In genomic region chr19:12789098-12789903, GRCh38 we compare ENCODE assay signal across 8 cellular contexts. TPM values are rescaled to one million over a fixed set of nuclear protein-coding genes. Genes with fewer than 3 reads are reported as not detected.
DNase-seq lines count a peak whose midpoint lies in the region; ATAC-seq and TF ChIP-seq lines count a peak whose summit lies in the region.

No MANE protein-coding gene starts in this region.

- peak overlapping the region; percentile 77 to 84 for H3K4me3 ChIP-seq in HCT116 (replicated peaks in 1 of 2; ENCODE audit: low read depth in 1 of 2, low read length in 2 of 2)

- DNase-seq in COLO668 (lab: John Stamatoyannopoulos, UW; ENCODE audit: unreplicated experiment) (peak; percentile 82), HCT116 (ENCODE audit: low read depth, low spot score) (no peak), immature natural killer cell (peak; percentile 44 to 49 (median 47)), iPS-NIHi7 (ENCODE audit: extremely low spot score) (no peak), omental fat pad (ENCODE audit: low spot score) (no peak)
- DNase-seq in activated naive CD8-positive, alpha-beta T cell treated with anti-CD3 and anti-CD28 coated beads, Interleukin-2, amount 50 U/mL, for 24 hours = peak; percentile 60
- no peak for DNase-seq in stimulated activated naive B cell treated with anti-CD40 and anti-IgM and Interleukin-4, amounts not matched to agents 10 μg/mL and 1 μg/mL and 100 μg/mL, for 72 hours

- RAD21 ChIA-PET in HCT116 (lab: Charles Lee; ENCODE audit: low non-redundant PET in 1 of 2, low total read pairs in 2 of 2, uncharacterized antibody in 2 of 2, unreplicated experiment in 2 of 2) = interaction anchor here in 1 of 2 experiments (1.2 kb wide), 1 partner anchor 10 kb away, joined by 4 read pairs; no protein-coding TSS in a partner anchor

- H3K9me3 ChIP-seq in HCT116 (ENCODE audit: control insufficient read depth in 1 of 2, insufficient read depth in 1 of 2, low read depth in 1 of 2, low read length in 2 of 2) = no peaks in the 10 kb centered on the region

- no TSS peak for BruUV-seq in HCT116 (replicated peaks; lab: Mats Ljungman, UMichigan)

- TF ChIP-seq CTCF in HCT116 (IDR thresholded peaks at IDR 0.05 in 2 of 3, conservative IDR thresholded peaks at IDR 0.05 in 1 of 3; ENCODE audit: borderline replicate concordance in 1 of 3, insufficient read depth in 1 of 3, low read depth in 2 of 3, low read length in 2 of 3) (no peak), omental fat pad (IDR thresholded peaks at IDR 0.05) (no peak)

- no peaks in the 10 kb centered on the region for H3K27me3 ChIP-seq in HCT116 (ENCODE audit: insufficient read depth, low read length)

- CTCF ChIA-PET in HCT116 (lab: Charles Lee) = interaction anchor here (1.8 to 7.4 kb wide), 2 partner anchors 13 to 23 kb away, joined by 9 to 88 read pairs; partner anchors contain the start of gene HOOK2

- H3K4me1 ChIP-seq in HCT116 (ENCODE audit: control insufficient read depth in 1 of 2, insufficient read depth in 2 of 2, low read length in 2 of 2) = peaks cover 63 to 92% of the 10 kb centered on the region in 2 experiments

- peak overlapping the region; percentile 83 for H3K4me3 Mint-ChIP-seq in activated naive CD8-positive, alpha-beta T cell treated with anti-CD3 and anti-CD28 coated beads, Interleukin-2, amount 50 U/mL, for 24 hours
- H3K4me3 Mint-ChIP-seq in immature natural killer cell = peak overlapping the region; percentile 83 to 96 (median 95)
- H3K4me3 Mint-ChIP-seq in stimulated activated naive B cell treated with anti-CD40 and anti-IgM and Interleukin-4, amounts not matched to agents 10 μg/mL and 1 μg/mL and 100 μg/mL, for 72 hours = peak overlapping the region; percentile 96 to 100

- TF ChIP-seq POLR2A in HCT116 (IDR thresholded peaks at IDR 0.05; ENCODE audit: borderline replicate concordance, extremely low read depth, insufficient read depth, insufficient read length) = no peak

- no peaks in the 10 kb centered on the region for H3K9me2 ChIP-seq in HCT116 (ENCODE audit: insufficient read depth)

- H3K27ac ChIP-seq in HCT116 (ENCODE audit: low read depth, low read length) = peak overlapping the region; percentile 96

- no peaks in the 10 kb centered on the region for H3K36me3 ChIP-seq in HCT116 (ENCODE audit: control insufficient read depth in 1 of 2, insufficient read depth in 2 of 2, low read length in 2 of 2)

- POLR2A ChIA-PET in HCT116 (lab: Charles Lee) = interaction anchor here (1.5 kb wide), 1 partner anchor 865 kb away, joined by 3 read pairs; the partner anchor contains the start of gene ZNF700

- H3K27me3 Mint-ChIP-seq in activated naive CD8-positive, alpha-beta T cell treated with anti-CD3 and anti-CD28 coated beads, Interleukin-2, amount 50 U/mL, for 24 hours = no peaks in the 10 kb centered on the region
- peaks cover 35 to 48% (median 36%) of the 10 kb centered on the region in 3 donors for H3K27me3 Mint-ChIP-seq in immature natural killer cell (ENCODE audit: low read depth in 3 of 3)
- H3K27me3 Mint-ChIP-seq in stimulated activated naive B cell treated with anti-CD40 and anti-IgM and Interleukin-4, amounts not matched to agents 10 μg/mL and 1 μg/mL and 100 μg/mL, for 72 hours = no peaks in the 10 kb centered on the region

- ATAC-seq in HCT116 (peak; percentile 3), HG02642 (IDR thresholded peaks at IDR 0.05; ENCODE audit: poor library complexity, unreplicated experiment) (no peak), omental fat pad (ENCODE audit: low FRiP score) (no peak)
- ATAC-seq in activated naive CD8-positive, alpha-beta T cell treated with anti-CD3 and anti-CD28 coated beads, Interleukin-2, amount 50 U/mL, for 24 hours = no peak
- peak in 1 of 2 donors; percentile 0 for ATAC-seq in stimulated activated naive B cell treated with anti-CD40 and anti-IgM and Interleukin-4, amounts not matched to agents 10 μg/mL and 1 μg/mL and 100 μg/mL, for 72 hours (replicated peaks)

- no peaks in the 10 kb centered on the region for H3K9me3 Mint-ChIP-seq in activated naive CD8-positive, alpha-beta T cell treated with anti-CD3 and anti-CD28 coated beads, Interleukin-2, amount 50 U/mL, for 24 hours
- no peaks in the 10 kb centered on the region for H3K9me3 Mint-ChIP-seq in immature natural killer cell
- H3K9me3 Mint-ChIP-seq in stimulated activated naive B cell treated with anti-CD40 and anti-IgM and Interleukin-4, amounts not matched to agents 10 μg/mL and 1 μg/mL and 100 μg/mL, for 72 hours = no peaks in the 10 kb centered on the region

- peaks cover 11% of the 10 kb centered on the region for H3K36me3 Mint-ChIP-seq in activated naive CD8-positive, alpha-beta T cell treated with anti-CD3 and anti-CD28 coated beads, Interleukin-2, amount 50 U/mL, for 24 hours (ENCODE audit: low read depth)
- H3K36me3 Mint-ChIP-seq in immature natural killer cell = no peaks in the 10 kb centered on the region
- peaks cover 19 to 20% of the 10 kb centered on the region in 2 donors for H3K36me3 Mint-ChIP-seq in stimulated activated naive B cell treated with anti-CD40 and anti-IgM and Interleukin-4, amounts not matched to agents 10 μg/mL and 1 μg/mL and 100 μg/mL, for 72 hours

- H3K9ac ChIP-seq in HCT116 (ENCODE audit: low read length) = peak overlapping the region; percentile 93

- no peaks in the 10 kb centered on the region for H4K20me1 ChIP-seq in HCT116 (ENCODE audit: insufficient read depth)

- TF ChIP-seq RAD21 in HCT116 (IDR thresholded peaks at IDR 0.05; ENCODE audit: low read depth) = no peak

- H3K79me2 ChIP-seq in HCT116 (ENCODE audit: insufficient read depth, low read length) = peaks cover 19% of the 10 kb centered on the region

- no peak overlapping the region for H2AFZ ChIP-seq in HCT116 (ENCODE audit: low read depth, low read length, poor library complexity, severe bottlenecking)

- peak overlapping the region; percentile 89 for H3K27ac Mint-ChIP-seq in activated naive CD8-positive, alpha-beta T cell treated with anti-CD3 and anti-CD28 coated beads, Interleukin-2, amount 50 U/mL, for 24 hours
- peak overlapping the region; percentile 95 to 100 (median 99) for H3K27ac Mint-ChIP-seq in immature natural killer cell
- peak overlapping the region; percentile 99 for H3K27ac Mint-ChIP-seq in stimulated activated naive B cell treated with anti-CD40 and anti-IgM and Interleukin-4, amounts not matched to agents 10 μg/mL and 1 μg/mL and 100 μg/mL, for 72 hours

- intact Hi-C loops in HCT116 (cut with micrococcal nuclease) = no loop called here

- peak overlapping the region; percentile 99 for H3K4me2 ChIP-seq in HCT116 (ENCODE audit: low read length)

- H3K4me1 Mint-ChIP-seq in activated naive CD8-positive, alpha-beta T cell treated with anti-CD3 and anti-CD28 coated beads, Interleukin-2, amount 50 U/mL, for 24 hours = peaks cover 40% of the 10 kb centered on the region
- H3K4me1 Mint-ChIP-seq in immature natural killer cell = peaks cover 26 to 33% of the 10 kb centered on the region in 2 donors
- peaks cover 29 to 42% of the 10 kb centered on the region in 2 donors for H3K4me1 Mint-ChIP-seq in stimulated activated naive B cell treated with anti-CD40 and anti-IgM and Interleukin-4, amounts not matched to agents 10 μg/mL and 1 μg/mL and 100 μg/mL, for 72 hours

TF ChIP-seq in HCT116, 20 proteins besides CTCF, POLR2A, EP300 and RAD21:
- TF ChIP-seq ZFX (IDR thresholded peaks at IDR 0.05) (peak; percentile 61), FOSL1 (IDR thresholded peaks at IDR 0.05; ENCODE audit: low read depth) (no peak), YY1 (IDR thresholded peaks at IDR 0.05; ENCODE audit: extremely low read depth, insufficient replicate concordance, low read depth, low read length) (no peak), EZH2phosphoT487 (IDR thresholded peaks at IDR 0.05; ENCODE audit: borderline replicate concordance) (no peak), TCF7L2 (IDR thresholded peaks at IDR 0.05; ENCODE audit: borderline replicate concordance, extremely low read depth, insufficient read depth, insufficient read length) (no peak), JUND (IDR thresholded peaks at IDR 0.05) (no peak), SIN3A (IDR thresholded peaks at IDR 0.05; ENCODE audit: low read depth) (no peak)

RNA-seq across cellular contexts. Expression of gene JUNB, which starts 2.0 kb away (rescaled TPM):
- total RNA-seq in HCT116 (2021; ENCODE audit: unreplicated experiment) (194 TPM), omental fat pad (1,000 to 10,000 TPM in 2 of 4 donors, 100 to 1,000 TPM in 2; 852 to 2,498 (median 1,079) TPM)
- 215 and 264 TPM in 2 replicates for polyA plus RNA-seq in HCT116 (2012)
- 100 to 1,000 TPM; 620 to 796 (median 697) TPM for polyA plus RNA-seq in immature natural killer cell

RNA-seq across cellular contexts. Expression of gene PRDX2, which starts 12.3 kb away (rescaled TPM):
- total RNA-seq in HCT116 (2021; ENCODE audit: unreplicated experiment) = 387 TPM
- polyA plus RNA-seq in HCT116 (2012) = 529 and 594 TPM in 2 replicates
- 100 to 1,000 TPM; 157 to 165 (median 159) TPM for polyA plus RNA-seq in immature natural killer cell
- total RNA-seq in omental fat pad = 100 to 1,000 TPM; 165 to 320 (median 219) TPM

RNA-seq across cellular contexts. Expression of gene THSD8, which starts 12.6 kb away (rescaled TPM):
- total RNA-seq in HCT116 (2021; ENCODE audit: unreplicated experiment) (33.3 TPM), omental fat pad (not detected)
- polyA plus RNA-seq in HCT116 (2012) = 22.1 and 29.4 TPM in 2 replicates
- 10 to 100 TPM in 1 of 3 donors, 1 to 10 TPM in 2; 3.0 to 11.0 (median 4.5) TPM for polyA plus RNA-seq in immature natural killer cell

RNA-seq across cellular contexts. Expression of gene HOOK2, which starts 13.9 kb away (rescaled TPM):
- total RNA-seq in HCT116 (2021; ENCODE audit: unreplicated experiment) = 96.3 TPM
- 89.0 and 96.2 TPM in 2 replicates for polyA plus RNA-seq in HCT116 (2012)
- polyA plus RNA-seq in immature natural killer cell = 1 to 10 TPM in 2 of 3 donors, not detected in 1; 2.1 to 2.5 TPM
- 10 to 100 TPM; 26.9 to 71.3 (median 56.3) TPM for total RNA-seq in omental fat pad

RNA-seq across cellular contexts. Expression of gene RNASEH2A, which starts 17.1 kb away (rescaled TPM):
- total RNA-seq in HCT116 (2021; ENCODE audit: unreplicated experiment) = 54.5 TPM
- 71.2 and 79.4 TPM in 2 replicates for polyA plus RNA-seq in HCT116 (2012)
- 10 to 100 TPM; 27.7 to 45.4 (median 37.5) TPM for polyA plus RNA-seq in immature natural killer cell
- total RNA-seq in omental fat pad = 10 to 100 TPM in 1 of 4 donors, 1 to 10 TPM in 3; 2.8 to 10.4 (median 5.9) TPM

Comparison
In these comparisons a context has a peak if more than half of its experiments do, and no peak if none do; other contexts are left out.
1. DNase-seq: peak in COLO668 (single experiment), activated naive CD8-positive, alpha-beta T cell treated with anti-CD3 and anti-CD28 coated beads, Interleukin-2, amount 50 U/mL, for 24 hours (single experiment) and immature natural killer cell (3 of 3); none in HCT116 (single experiment), stimulated activated naive B cell treated with anti-CD40 and anti-IgM and Interleukin-4, amounts not matched to agents 10 μg/mL and 1 μg/mL and 100 μg/mL, for 72 hours (single experiment), iPS-NIHi7 (single experiment) and omental fat pad (single experiment).
2. RNA of gene THSD8, which starts 12.6 kb away (total RNA-seq): 33.3 TPM in HCT116 (single experiment); not detected in omental fat pad; every median in the first group is over 10 times any median in the second.
3. Peak in every context shown above with its lines, with median percentiles within 50 percentile points of each other: H3K27ac Mint-ChIP-seq and H3K4me3 Mint-ChIP-seq.